ENCODE assay signal across 1 cellular context in the genomic region with DNA sequence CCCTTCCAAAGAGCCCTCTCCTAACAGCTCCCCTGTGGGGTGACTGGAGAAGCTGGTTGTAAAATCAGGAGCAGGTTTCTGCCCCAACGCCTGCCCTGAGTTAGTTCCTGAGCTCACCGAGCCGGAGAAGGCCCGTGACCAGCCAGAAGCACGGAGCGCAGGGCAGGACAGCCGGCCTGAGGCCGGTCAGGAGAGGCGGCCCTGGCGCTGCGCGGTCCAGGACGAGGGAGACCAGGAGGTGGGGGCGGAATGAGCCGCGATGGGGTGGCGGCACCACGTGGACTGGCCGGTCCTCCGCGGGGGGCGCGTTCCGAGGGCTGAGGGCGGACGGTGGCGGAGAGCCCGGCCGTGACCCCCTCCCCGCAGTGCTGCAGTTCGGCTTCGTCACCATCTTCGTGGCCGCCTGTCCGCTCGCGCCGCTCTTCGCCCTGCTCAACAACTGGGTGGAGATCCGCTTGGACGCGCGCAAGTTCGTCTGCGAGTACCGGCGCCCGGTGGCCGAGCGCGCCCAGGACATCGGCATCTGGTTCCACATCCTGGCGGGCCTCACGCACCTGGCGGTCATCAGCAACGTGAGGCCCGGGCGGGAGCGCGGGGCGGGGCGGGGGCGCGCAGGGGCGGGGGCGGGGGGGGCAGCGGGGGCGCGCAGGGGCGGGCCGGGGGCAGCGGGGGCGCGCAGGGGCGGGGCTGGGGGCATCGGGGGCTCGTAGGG.
TF ChIP-seq lines count a peak whose summit lies in the region.

No MANE protein-coding gene starts in this region.

TF ChIP-seq in HepG2, 621 proteins besides CTCF, POLR2A, EP300 and RAD21 (continued from another document and continues in another):
- TF ChIP-seq, protein P1, sequence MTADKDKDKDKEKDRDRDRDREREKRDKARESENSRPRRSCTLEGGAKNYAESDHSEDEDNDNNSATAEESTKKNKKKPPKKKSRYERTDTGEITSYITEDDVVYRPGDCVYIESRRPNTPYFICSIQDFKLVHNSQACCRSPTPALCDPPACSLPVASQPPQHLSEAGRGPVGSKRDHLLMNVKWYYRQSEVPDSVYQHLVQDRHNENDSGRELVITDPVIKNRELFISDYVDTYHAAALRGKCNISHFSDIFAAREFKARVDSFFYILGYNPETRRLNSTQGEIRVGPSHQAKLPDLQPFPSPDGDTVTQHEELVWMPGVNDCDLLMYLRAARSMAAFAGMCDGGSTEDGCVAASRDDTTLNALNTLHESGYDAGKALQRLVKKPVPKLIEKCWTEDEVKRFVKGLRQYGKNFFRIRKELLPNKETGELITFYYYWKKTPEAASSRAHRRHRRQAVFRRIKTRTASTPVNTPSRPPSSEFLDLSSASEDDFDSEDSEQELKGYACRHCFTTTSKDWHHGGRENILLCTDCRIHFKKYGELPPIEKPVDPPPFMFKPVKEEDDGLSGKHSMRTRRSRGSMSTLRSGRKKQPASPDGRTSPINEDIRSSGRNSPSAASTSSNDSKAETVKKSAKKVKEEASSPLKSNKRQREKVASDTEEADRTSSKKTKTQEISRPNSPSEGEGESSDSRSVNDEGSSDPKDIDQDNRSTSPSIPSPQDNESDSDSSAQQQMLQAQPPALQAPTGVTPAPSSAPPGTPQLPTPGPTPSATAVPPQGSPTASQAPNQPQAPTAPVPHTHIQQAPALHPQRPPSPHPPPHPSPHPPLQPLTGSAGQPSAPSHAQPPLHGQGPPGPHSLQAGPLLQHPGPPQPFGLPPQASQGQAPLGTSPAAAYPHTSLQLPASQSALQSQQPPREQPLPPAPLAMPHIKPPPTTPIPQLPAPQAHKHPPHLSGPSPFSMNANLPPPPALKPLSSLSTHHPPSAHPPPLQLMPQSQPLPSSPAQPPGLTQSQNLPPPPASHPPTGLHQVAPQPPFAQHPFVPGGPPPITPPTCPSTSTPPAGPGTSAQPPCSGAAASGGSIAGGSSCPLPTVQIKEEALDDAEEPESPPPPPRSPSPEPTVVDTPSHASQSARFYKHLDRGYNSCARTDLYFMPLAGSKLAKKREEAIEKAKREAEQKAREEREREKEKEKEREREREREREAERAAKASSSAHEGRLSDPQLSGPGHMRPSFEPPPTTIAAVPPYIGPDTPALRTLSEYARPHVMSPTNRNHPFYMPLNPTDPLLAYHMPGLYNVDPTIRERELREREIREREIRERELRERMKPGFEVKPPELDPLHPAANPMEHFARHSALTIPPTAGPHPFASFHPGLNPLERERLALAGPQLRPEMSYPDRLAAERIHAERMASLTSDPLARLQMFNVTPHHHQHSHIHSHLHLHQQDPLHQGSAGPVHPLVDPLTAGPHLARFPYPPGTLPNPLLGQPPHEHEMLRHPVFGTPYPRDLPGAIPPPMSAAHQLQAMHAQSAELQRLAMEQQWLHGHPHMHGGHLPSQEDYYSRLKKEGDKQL (CRISPR knock-in tag; IDR thresholded peaks at IDR 0.05; ENCODE audit: low read depth): peak; percentile 59; the same call in 1 of the 2 replicates
- peak; percentile 91 for TF ChIP-seq ZNF883 (CRISPR knock-in tag; IDR thresholded peaks at IDR 0.05; ENCODE audit: not compliant biosample characterization)
- TF ChIP-seq, protein P2, sequence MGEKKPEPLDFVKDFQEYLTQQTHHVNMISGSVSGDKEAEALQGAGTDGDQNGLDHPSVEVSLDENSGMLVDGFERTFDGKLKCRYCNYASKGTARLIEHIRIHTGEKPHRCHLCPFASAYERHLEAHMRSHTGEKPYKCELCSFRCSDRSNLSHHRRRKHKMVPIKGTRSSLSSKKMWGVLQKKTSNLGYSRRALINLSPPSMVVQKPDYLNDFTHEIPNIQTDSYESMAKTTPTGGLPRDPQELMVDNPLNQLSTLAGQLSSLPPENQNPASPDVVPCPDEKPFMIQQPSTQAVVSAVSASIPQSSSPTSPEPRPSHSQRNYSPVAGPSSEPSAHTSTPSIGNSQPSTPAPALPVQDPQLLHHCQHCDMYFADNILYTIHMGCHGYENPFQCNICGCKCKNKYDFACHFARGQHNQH (CRISPR knock-in tag; IDR thresholded peaks at IDR 0.05): peak; percentile 73
- TF ChIP-seq TMF1 (CRISPR knock-in tag; IDR thresholded peaks at IDR 0.05; ENCODE audit: low read depth): 0 out of 2 replicates have a peak, but pooled peaks have one; percentile 63
- TF ChIP-seq ZNF451 (CRISPR knock-in tag; IDR thresholded peaks at IDR 0.05): peak; percentile 83; the same call in 1 of the 2 replicates
- peak; percentile 35 for TF ChIP-seq STAG1 (CRISPR knock-in tag; IDR thresholded peaks at IDR 0.05)
- TF ChIP-seq HNF4G (IDR thresholded peaks at IDR 0.05; ENCODE audit: borderline replicate concordance, low read depth, low read length): no peak
- no peak; the same call in 1 of the 2 replicates for TF ChIP-seq HNF4G (CRISPR knock-in tag; IDR thresholded peaks at IDR 0.05; ENCODE audit: borderline replicate concordance, low read depth)
- TF ChIP-seq, protein P3, sequence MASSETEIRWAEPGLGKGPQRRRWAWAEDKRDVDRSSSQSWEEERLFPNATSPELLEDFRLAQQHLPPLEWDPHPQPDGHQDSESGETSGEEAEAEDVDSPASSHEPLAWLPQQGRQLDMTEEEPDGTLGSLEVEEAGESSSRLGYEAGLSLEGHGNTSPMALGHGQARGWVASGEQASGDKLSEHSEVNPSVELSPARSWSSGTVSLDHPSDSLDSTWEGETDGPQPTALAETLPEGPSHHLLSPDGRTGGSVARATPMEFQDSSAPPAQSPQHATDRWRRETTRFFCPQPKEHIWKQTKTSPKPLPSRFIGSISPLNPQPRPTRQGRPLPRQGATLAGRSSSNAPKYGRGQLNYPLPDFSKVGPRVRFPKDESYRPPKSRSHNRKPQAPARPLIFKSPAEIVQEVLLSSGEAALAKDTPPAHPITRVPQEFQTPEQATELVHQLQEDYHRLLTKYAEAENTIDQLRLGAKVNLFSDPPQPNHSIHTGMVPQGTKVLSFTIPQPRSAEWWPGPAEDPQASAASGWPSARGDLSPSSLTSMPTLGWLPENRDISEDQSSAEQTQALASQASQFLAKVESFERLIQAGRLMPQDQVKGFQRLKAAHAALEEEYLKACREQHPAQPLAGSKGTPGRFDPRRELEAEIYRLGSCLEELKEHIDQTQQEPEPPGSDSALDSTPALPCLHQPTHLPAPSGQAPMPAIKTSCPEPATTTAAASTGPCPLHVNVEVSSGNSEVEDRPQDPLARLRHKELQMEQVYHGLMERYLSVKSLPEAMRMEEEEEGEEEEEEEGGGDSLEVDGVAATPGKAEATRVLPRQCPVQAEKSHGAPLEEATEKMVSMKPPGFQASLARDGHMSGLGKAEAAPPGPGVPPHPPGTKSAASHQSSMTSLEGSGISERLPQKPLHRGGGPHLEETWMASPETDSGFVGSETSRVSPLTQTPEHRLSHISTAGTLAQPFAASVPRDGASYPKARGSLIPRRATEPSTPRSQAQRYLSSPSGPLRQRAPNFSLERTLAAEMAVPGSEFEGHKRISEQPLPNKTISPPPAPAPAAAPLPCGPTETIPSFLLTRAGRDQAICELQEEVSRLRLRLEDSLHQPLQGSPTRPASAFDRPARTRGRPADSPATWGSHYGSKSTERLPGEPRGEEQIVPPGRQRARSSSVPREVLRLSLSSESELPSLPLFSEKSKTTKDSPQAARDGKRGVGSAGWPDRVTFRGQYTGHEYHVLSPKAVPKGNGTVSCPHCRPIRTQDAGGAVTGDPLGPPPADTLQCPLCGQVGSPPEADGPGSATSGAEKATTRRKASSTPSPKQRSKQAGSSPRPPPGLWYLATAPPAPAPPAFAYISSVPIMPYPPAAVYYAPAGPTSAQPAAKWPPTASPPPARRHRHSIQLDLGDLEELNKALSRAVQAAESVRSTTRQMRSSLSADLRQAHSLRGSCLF (CRISPR knock-in tag; IDR thresholded peaks at IDR 0.05; ENCODE audit: borderline replicate concordance): no peak
- TF ChIP-seq MEF2D (CRISPR knock-in tag; IDR thresholded peaks at IDR 0.05): peak; percentile 49; the same call in 1 of the 2 replicates
- TF ChIP-seq SATB2 (CRISPR knock-in tag; IDR thresholded peaks at IDR 0.05): 0 out of 2 replicates have a peak, but pooled peaks have one; percentile 66
- TF ChIP-seq SMAD1 (CRISPR knock-in tag; IDR thresholded peaks at IDR 0.05; ENCODE audit: borderline replicate concordance, low read depth): peak; percentile 93; the same call in 1 of the 2 replicates
- TF ChIP-seq ZNF775 (CRISPR knock-in tag; IDR thresholded peaks at IDR 0.05; ENCODE audit: borderline replicate concordance): no peak
- TF ChIP-seq TCF7 (IDR thresholded peaks at IDR 0.05; ENCODE audit: low read depth): no peak
- 0 out of 2 replicates have a peak, but pooled peaks have one; percentile 48 for TF ChIP-seq ZNF83 (CRISPR knock-in tag; IDR thresholded peaks at IDR 0.05; ENCODE audit: borderline replicate concordance)
- TF ChIP-seq CCDC6 (CRISPR knock-in tag; IDR thresholded peaks at IDR 0.05): peak; percentile 82
- no peak for TF ChIP-seq TSC22D2 (CRISPR knock-in tag; IDR thresholded peaks at IDR 0.05; ENCODE audit: borderline replicate concordance)
- 0 out of 2 replicates have a peak, but pooled peaks have one; percentile 55 for TF ChIP-seq ZFP82 (CRISPR knock-in tag; IDR thresholded peaks at IDR 0.05; ENCODE audit: borderline replicate concordance)
- TF ChIP-seq SOX6 (IDR thresholded peaks at IDR 0.05): no peak
- peak; percentile 73 for TF ChIP-seq SOX6 (CRISPR knock-in tag; IDR thresholded peaks at IDR 0.05)
- TF ChIP-seq NCOA1 (CRISPR knock-in tag; IDR thresholded peaks at IDR 0.05): peak; percentile 90; the same call in 1 of the 2 replicates
- peak; percentile 76 for TF ChIP-seq ZNF160 (CRISPR knock-in tag; IDR thresholded peaks at IDR 0.05)
- no peak for TF ChIP-seq SMAD9 (CRISPR knock-in tag; IDR thresholded peaks at IDR 0.05)
- peak; percentile 40; the same call in 1 of the 2 replicates for TF ChIP-seq POLR2AphosphoS5 (IDR thresholded peaks at IDR 0.05; ENCODE audit: low read depth, low read length)
- TF ChIP-seq, protein P4, sequence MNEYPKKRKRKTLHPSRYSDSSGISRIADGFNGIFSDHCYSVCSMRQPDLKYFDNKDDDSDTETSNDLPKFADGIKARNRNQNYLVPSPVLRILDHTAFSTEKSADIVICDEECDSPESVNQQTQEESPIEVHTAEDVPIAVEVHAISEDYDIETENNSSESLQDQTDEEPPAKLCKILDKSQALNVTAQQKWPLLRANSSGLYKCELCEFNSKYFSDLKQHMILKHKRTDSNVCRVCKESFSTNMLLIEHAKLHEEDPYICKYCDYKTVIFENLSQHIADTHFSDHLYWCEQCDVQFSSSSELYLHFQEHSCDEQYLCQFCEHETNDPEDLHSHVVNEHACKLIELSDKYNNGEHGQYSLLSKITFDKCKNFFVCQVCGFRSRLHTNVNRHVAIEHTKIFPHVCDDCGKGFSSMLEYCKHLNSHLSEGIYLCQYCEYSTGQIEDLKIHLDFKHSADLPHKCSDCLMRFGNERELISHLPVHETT (CRISPR knock-in tag; conservative IDR thresholded peaks at IDR 0.05): peak; percentile 50; the same call in 1 of the 2 replicates
- peak; percentile 74; the same call in 1 of the 2 replicates for TF ChIP-seq ZNF510 (CRISPR knock-in tag; IDR thresholded peaks at IDR 0.05; ENCODE audit: low read depth)
- TF ChIP-seq ZNF432 (CRISPR knock-in tag; IDR thresholded peaks at IDR 0.05; ENCODE audit: borderline replicate concordance): no peak
- TF ChIP-seq, protein P5, sequence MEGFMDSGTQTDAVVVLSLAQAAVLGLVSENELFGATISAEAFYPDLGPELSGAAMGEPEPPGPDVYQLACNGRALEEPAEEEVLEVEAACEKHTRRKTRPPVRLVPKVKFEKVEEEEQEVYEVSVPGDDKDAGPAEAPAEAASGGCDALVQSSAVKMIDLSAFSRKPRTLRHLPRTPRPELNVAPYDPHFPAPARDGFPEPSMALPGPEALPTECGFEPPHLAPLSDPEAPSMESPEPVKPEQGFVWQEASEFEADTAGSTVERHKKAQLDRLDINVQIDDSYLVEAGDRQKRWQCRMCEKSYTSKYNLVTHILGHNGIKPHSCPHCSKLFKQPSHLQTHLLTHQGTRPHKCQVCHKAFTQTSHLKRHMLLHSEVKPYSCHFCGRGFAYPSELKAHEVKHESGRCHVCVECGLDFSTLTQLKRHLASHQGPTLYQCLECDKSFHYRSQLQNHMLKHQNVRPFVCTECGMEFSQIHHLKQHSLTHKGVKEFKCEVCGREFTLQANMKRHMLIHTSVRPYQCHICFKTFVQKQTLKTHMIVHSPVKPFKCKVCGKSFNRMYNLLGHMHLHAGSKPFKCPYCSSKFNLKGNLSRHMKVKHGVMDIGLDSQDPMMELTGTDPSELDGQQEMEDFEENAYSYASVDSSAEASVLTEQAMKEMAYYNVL (CRISPR knock-in tag; IDR thresholded peaks at IDR 0.05; ENCODE audit: borderline replicate concordance): peak; percentile 89
- TF ChIP-seq, protein P6, sequence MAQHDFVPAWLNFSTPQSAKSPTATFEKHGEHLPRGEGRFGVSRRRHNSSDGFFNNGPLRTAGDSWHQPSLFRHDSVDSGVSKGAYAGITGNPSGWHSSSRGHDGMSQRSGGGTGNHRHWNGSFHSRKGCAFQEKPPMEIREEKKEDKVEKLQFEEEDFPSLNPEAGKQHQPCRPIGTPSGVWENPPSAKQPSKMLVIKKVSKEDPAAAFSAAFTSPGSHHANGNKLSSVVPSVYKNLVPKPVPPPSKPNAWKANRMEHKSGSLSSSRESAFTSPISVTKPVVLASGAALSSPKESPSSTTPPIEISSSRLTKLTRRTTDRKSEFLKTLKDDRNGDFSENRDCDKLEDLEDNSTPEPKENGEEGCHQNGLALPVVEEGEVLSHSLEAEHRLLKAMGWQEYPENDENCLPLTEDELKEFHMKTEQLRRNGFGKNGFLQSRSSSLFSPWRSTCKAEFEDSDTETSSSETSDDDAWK (CRISPR knock-in tag; IDR thresholded peaks at IDR 0.05): no peak
- TF ChIP-seq, protein P7, sequence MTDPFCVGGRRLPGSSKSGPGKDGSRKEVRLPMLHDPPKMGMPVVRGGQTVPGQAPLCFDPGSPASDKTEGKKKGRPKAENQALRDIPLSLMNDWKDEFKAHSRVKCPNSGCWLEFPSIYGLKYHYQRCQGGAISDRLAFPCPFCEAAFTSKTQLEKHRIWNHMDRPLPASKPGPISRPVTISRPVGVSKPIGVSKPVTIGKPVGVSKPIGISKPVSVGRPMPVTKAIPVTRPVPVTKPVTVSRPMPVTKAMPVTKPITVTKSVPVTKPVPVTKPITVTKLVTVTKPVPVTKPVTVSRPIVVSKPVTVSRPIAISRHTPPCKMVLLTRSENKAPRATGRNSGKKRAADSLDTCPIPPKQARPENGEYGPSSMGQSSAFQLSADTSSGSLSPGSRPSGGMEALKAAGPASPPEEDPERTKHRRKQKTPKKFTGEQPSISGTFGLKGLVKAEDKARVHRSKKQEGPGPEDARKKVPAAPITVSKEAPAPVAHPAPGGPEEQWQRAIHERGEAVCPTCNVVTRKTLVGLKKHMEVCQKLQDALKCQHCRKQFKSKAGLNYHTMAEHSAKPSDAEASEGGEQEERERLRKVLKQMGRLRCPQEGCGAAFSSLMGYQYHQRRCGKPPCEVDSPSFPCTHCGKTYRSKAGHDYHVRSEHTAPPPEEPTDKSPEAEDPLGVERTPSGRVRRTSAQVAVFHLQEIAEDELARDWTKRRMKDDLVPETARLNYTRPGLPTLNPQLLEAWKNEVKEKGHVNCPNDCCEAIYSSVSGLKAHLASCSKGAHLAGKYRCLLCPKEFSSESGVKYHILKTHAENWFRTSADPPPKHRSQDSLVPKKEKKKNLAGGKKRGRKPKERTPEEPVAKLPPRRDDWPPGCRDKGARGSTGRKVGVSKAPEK (CRISPR knock-in tag; IDR thresholded peaks at IDR 0.05; ENCODE audit: borderline replicate concordance): no peak
- TF ChIP-seq SMC3 (IDR thresholded peaks at IDR 0.05; ENCODE audit: low read length): no peak
- no peak for TF ChIP-seq NFE2L2 (IDR thresholded peaks at IDR 0.05; ENCODE audit: low read length)
- TF ChIP-seq HDAC2 (CRISPR knock-in tag; IDR thresholded peaks at IDR 0.05): peak; percentile 80
- no peak for TF ChIP-seq ZFP36 (IDR thresholded peaks at IDR 0.05; ENCODE audit: borderline replicate concordance, low read depth, low read length, partially characterized antibody)
- 0 out of 2 replicates have a peak, but pooled peaks have one; percentile 5 for TF ChIP-seq TARDBP (CRISPR knock-in tag; IDR thresholded peaks at IDR 0.05)
- TF ChIP-seq GATAD2A (CRISPR knock-in tag; IDR thresholded peaks at IDR 0.05): peak; percentile 35; the same call in 1 of the 2 replicates
- peak; percentile 94; the same call in 1 of the 2 replicates for TF ChIP-seq HOXA9 (CRISPR knock-in tag; IDR thresholded peaks at IDR 0.05; ENCODE audit: borderline replicate concordance)
- TF ChIP-seq REPIN1 (CRISPR knock-in tag; IDR thresholded peaks at IDR 0.05; ENCODE audit: borderline replicate concordance, low read depth): peak; percentile 39
